In genomic region chr1:160800645-160801408, GRCh38 we compare ENCODE assay signal across 15 cellular contexts. TPM values are rescaled to one million over a fixed set of nuclear protein-coding genes. Genes with fewer than 3 reads are reported as not detected.
DNase-seq lines count a peak whose midpoint lies in the region; ATAC-seq, FAIRE-seq and TF ChIP-seq lines count a peak whose summit lies in the region.
"Had no signal": no experiment of that assay in that cellular context is flagged by ENCODE, and none has a peak within 500 bp of the region (broad histone marks: within the 10 kb centered on the region; RNA-seq: fewer than 3 reads in every experiment).

No MANE protein-coding gene starts in this region.

- CTCF ChIA-PET in activated CD8-positive, alpha-beta memory T cell treated with anti-CD3 and anti-CD28 coated beads, Interleukin-2, amount 10 ng/mL, durations not matched to agents 7 days and 5 days (lab: Charles Lee) = interaction anchor here (13.3 kb wide), 1 partner anchor 22 kb away, joined by 133 read pairs; no protein-coding TSS in a partner anchor

- no peak overlapping the region for H2BK15ac ChIP-seq in neuronal stem cell (ENCODE audit: low read length)

- H4K91ac ChIP-seq in neuronal stem cell (ENCODE audit: low read depth, low read length, poor library complexity) = no peak overlapping the region

- H3K27ac Mint-ChIP-seq in activated CD8-positive, alpha-beta memory T cell treated with anti-CD3 and anti-CD28 coated beads, Interleukin-2, amount 10 ng/mL, durations not matched to agents 7 days and 5 days = peak overlapping the region; percentile 45
- H3K27ac Mint-ChIP-seq in activated naive CD4-positive, alpha-beta T cell treated with anti-CD3 and anti-CD28 coated beads, Interleukin-2, amount 50 U/mL, for 72 hours = peak overlapping the region; percentile 88 to 92

- H2AK5ac ChIP-seq in neuronal stem cell (ENCODE audit: low read depth, low read length) = no peak overlapping the region

- peaks cover 62% of the 10 kb centered on the region for H3K4me1 Mint-ChIP-seq in activated CD8-positive, alpha-beta memory T cell treated with anti-CD3 and anti-CD28 coated beads, Interleukin-2, amount 10 ng/mL, durations not matched to agents 7 days and 5 days

- FAIRE-seq in H54 (lab: Jason Lieb, UNC) = no peak
- FAIRE-seq: HTR-8/SVneo had no signal

- H3K27ac ChIP-seq in neuronal stem cell (replicated peaks; ENCODE audit: low read length) = no peak overlapping the region
- H3K27ac ChIP-seq: epithelial cell of prostate, PC-9 had no signal

- no peak overlapping the region for H3K14ac ChIP-seq in neuronal stem cell (ENCODE audit: low read length)

- H2AFZ ChIP-seq in neuronal stem cell (ENCODE audit: low read length) = no peak overlapping the region
- H2AFZ ChIP-seq: PC-9 had no signal

- H4K8ac ChIP-seq in neuronal stem cell (ENCODE audit: low read depth, low read length) = no peak overlapping the region

- no peaks in the 10 kb centered on the region for H3K79me1 ChIP-seq in neuronal stem cell (ENCODE audit: low read depth, low read length)

- no peak for DNase-seq in activated CD8-positive, alpha-beta memory T cell treated with anti-CD3 and anti-CD28 coated beads, Interleukin-2, amount 10 ng/mL, durations not matched to agents 7 days and 5 days
- DNase-seq in activated CD8-positive, alpha-beta memory T cell treated with anti-CD3 and anti-CD28 coated beads, Interleukin-2, amount 50 U/mL, for 48 hours = no peak
- DNase-seq in NAMALWA (ENCODE audit: low spot score) = peak; percentile 43
- DNase-seq in activated naive CD4-positive, alpha-beta T cell treated with anti-CD3 and anti-CD28 coated beads, Interleukin-2, amount 50 U/mL, for 72 hours (ENCODE audit: low spot score in 2 of 2) = no peak
- no peak for DNase-seq in stimulated activated naive CD8-positive, alpha-beta T cell treated with anti-CD3 and anti-CD28 coated beads, Interleukin-15, Interleukin-2, amounts not matched to agents 100 U/mL and 50 U/mL, for 24 hours
- DNase-seq in H54 (ENCODE audit: insufficient read length, low spot score) = no peak
- DNase-seq in neuronal stem cell (ENCODE audit: low spot score) = no peak
- DNase-seq: DMS153, mesenchymal stem cell, PC-9 had no signal

- no peak overlapping the region for H2BK12ac ChIP-seq in neuronal stem cell (ENCODE audit: low read length)

- H3K4me2 ChIP-seq in neuronal stem cell (ENCODE audit: insufficient read depth, low read length, poor library complexity, severe bottlenecking) = no peak overlapping the region
- H3K4me2 ChIP-seq: PC-9 had no signal

- H3K36me3 Mint-ChIP-seq in activated CD8-positive, alpha-beta memory T cell treated with anti-CD3 and anti-CD28 coated beads, Interleukin-2, amount 10 ng/mL, durations not matched to agents 7 days and 5 days = peaks cover 28% of the 10 kb centered on the region
- H3K36me3 Mint-ChIP-seq in activated naive CD4-positive, alpha-beta T cell treated with anti-CD3 and anti-CD28 coated beads, Interleukin-2, amount 50 U/mL, for 72 hours = peaks cover 0 to 23% of the 10 kb centered on the region in 2 donors

- no peak overlapping the region for H3K4me3 ChIP-seq in neuronal stem cell (ENCODE audit: low read length in 2 of 2)
- H3K4me3 ChIP-seq: PC-9 had no signal

- H3K9me3 ChIP-seq in neuronal stem cell (replicated peaks in 1 of 2; ENCODE audit: control insufficient read depth in 2 of 2, insufficient read depth in 1 of 2, low read depth in 1 of 2, low read length in 2 of 2) = no peaks in the 10 kb centered on the region

- no peak for ATAC-seq in activated CD8-positive, alpha-beta memory T cell treated with anti-CD3 and anti-CD28 coated beads, Interleukin-2, amount 10 ng/mL, durations not matched to agents 7 days and 5 days
- ATAC-seq in activated naive CD4-positive, alpha-beta T cell treated with anti-CD3 and anti-CD28 coated beads, Interleukin-2, amount 50 U/mL, for 72 hours = peak in 1 of 2 donors; percentile 9
- peak; percentile 8 for ATAC-seq in stimulated activated naive CD8-positive, alpha-beta T cell treated with anti-CD3 and anti-CD28 coated beads, Interleukin-15, Interleukin-2, amounts not matched to agents 100 U/mL and 50 U/mL, for 24 hours
- ATAC-seq in GM19452 (IDR thresholded peaks at IDR 0.05; ENCODE audit: unreplicated experiment) = no peak

- no peak for TF ChIP-seq POLR2A in H54 (IDR thresholded peaks at IDR 0.05; ENCODE audit: low read depth, low read length)

- no peak overlapping the region for H3K18ac ChIP-seq in neuronal stem cell (ENCODE audit: low read length)

- H3K36me3 ChIP-seq in neuronal stem cell (replicated peaks in 1 of 2; ENCODE audit: control insufficient read depth in 2 of 2, insufficient read depth in 2 of 2, low read length in 2 of 2) = no peaks in the 10 kb centered on the region

- WGBS in neuronal stem cell (ENCODE audit: extremely low coverage in 2 of 2, insufficient read length in 2 of 2, insufficient replicate concordance in 1 of 2), 2 donors = no CpG with 5 or more reads among the region's 4 CpGs

- peaks cover 9% of the 10 kb centered on the region for H3K9me3 Mint-ChIP-seq in activated CD8-positive, alpha-beta memory T cell treated with anti-CD3 and anti-CD28 coated beads, Interleukin-2, amount 10 ng/mL, durations not matched to agents 7 days and 5 days (ENCODE audit: low read depth)
- peaks cover 0 to 8% of the 10 kb centered on the region in 2 donors for H3K9me3 Mint-ChIP-seq in activated naive CD4-positive, alpha-beta T cell treated with anti-CD3 and anti-CD28 coated beads, Interleukin-2, amount 50 U/mL, for 72 hours

- H3K4ac ChIP-seq in neuronal stem cell (ENCODE audit: low read length) = no peak overlapping the region

- H3K27me3 ChIP-seq in neuronal stem cell (ENCODE audit: control insufficient read depth in 3 of 3, insufficient read depth in 3 of 3, low read depth in 1 of 3, low read length in 3 of 3) = no peaks in the 10 kb centered on the region

- H2BK5ac ChIP-seq in neuronal stem cell (ENCODE audit: low read length) = no peak overlapping the region

- H3K4me3 Mint-ChIP-seq in activated CD8-positive, alpha-beta memory T cell treated with anti-CD3 and anti-CD28 coated beads, Interleukin-2, amount 10 ng/mL, durations not matched to agents 7 days and 5 days = peak overlapping the region; percentile 40

- H3K4me1 ChIP-seq in neuronal stem cell (ENCODE audit: control insufficient read depth in 2 of 2, insufficient read depth in 1 of 2, low read depth in 1 of 2, low read length in 2 of 2) = no peaks in the 10 kb centered on the region

- H2BK120ac ChIP-seq in neuronal stem cell (ENCODE audit: low read depth, low read length) = no peak overlapping the region

- H3K9ac ChIP-seq in neuronal stem cell (ENCODE audit: low read depth, low read length, poor library complexity) = no peak overlapping the region

- H3K23ac ChIP-seq in neuronal stem cell (ENCODE audit: low read depth, low read length, poor library complexity) = no peak overlapping the region

- peaks cover 36% of the 10 kb centered on the region for H3K27me3 Mint-ChIP-seq in activated CD8-positive, alpha-beta memory T cell treated with anti-CD3 and anti-CD28 coated beads, Interleukin-2, amount 10 ng/mL, durations not matched to agents 7 days and 5 days

RNA-seq across cellular contexts. Expression of gene LY9, which starts 4.9 kb away (rescaled TPM):
- 1 to 10 TPM; 1.3 to 8.0 TPM for total RNA-seq in activated CD8-positive, alpha-beta memory T cell treated with anti-CD3 and anti-CD28 coated beads, Interleukin-2, amount 10 ng/mL, durations not matched to agents 7 days and 5 days
- 1 to 10 TPM; 5.2 to 9.7 TPM for total RNA-seq in activated naive CD4-positive, alpha-beta T cell treated with anti-CD3 and anti-CD28 coated beads, Interleukin-2, amount 50 U/mL, for 72 hours
- not detected for polyA plus RNA-seq in neuronal stem cell (2013, experiment 1 of 2)
- not detected for polyA plus RNA-seq in neuronal stem cell (2013, experiment 2 of 2)
- total RNA-seq: glomerular endothelial cell, osteoblast had no signal
